ENCODE assay signal across 8 cellular contexts in the genomic region with DNA sequence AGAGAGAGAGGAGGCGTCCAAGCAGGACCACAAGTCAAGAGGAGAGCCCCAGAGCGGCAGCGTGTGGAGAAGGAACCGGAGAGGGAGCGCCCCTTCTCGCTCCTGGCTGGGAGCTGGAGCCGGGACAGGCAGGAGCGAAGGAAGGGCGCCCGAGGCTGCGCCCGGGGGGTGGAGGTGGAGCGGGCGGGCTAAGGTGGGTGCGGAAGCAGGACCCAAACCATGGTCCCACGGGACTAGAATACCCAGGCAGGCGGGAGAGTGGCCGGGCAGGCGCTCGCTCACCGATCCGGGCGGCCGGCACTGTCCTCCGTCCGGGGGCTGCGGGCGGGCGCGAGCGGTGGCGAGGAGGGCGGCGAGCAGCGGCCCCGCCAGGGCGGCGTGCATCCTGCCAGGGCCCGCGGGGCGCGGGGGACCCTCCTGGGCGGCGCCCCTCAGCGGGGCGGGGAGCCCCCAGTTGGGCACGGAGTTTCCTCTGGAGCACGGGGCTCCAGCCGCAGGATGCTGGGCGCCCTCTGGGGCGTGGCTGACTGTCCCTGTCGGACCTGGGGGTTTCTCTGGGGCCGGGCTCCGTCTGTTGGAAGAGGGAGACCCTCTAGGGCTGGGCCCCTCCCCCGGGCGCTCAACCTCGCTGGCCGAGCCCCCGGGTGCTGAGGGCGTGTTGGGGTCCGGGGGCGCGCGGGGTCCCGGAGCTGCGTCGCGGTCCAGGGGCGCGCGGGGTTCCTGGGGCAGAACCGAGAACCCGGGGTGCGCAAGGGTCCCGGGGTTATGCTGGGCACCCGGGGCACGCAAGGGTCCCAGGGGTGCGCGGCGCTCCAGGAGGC. TPM values are rescaled to one million over a fixed set of nuclear protein-coding genes. Genes with fewer than 3 reads are reported as not detected.
DNase-seq lines count a peak whose midpoint lies in the region; ATAC-seq and TF ChIP-seq lines count a peak whose summit lies in the region.

No MANE protein-coding gene starts in this region.

- H3K27me3 Mint-ChIP-seq in nephron (ENCODE audit: low read depth), result peaks cover 76% of the 10 kb centered on the region

- H3K27ac ChIP-seq in KMS-11, result no peak overlapping the region
- H3K27ac ChIP-seq in esophagus muscularis mucosa (replicated peaks in 1 of 4), result peak overlapping the region; percentile 84 to 87 (median 86)
- H3K27ac ChIP-seq in Karpas-422 (ENCODE audit: low read length), result no peak overlapping the region

- H3K4me3 ChIP-seq in KMS-11 (IDR thresholded peaks at IDR 0.05; ENCODE audit: insufficient read depth, low read depth, low read length), result no peak overlapping the region
- peak overlapping the region; percentile 62 to 90 (median 82) for H3K4me3 ChIP-seq in esophagus muscularis mucosa
- H3K4me3 ChIP-seq in Karpas-422 (ENCODE audit: low read length), result no peak overlapping the region

- TF ChIP-seq CTCF in KMS-11 (conservative IDR thresholded peaks at IDR 0.05; ENCODE audit: low read depth, low read length) (no peak), esophagus muscularis mucosa (IDR thresholded peaks at IDR 0.05) (no peak), nephron (IDR thresholded peaks at IDR 0.05; ENCODE audit: unreplicated experiment in 3 of 3) (no peak)

- peaks cover 49% of the 10 kb centered on the region for H3K4me1 Mint-ChIP-seq in nephron

- H4K20me1 ChIP-seq in KMS-11 (ENCODE audit: insufficient read depth) (no peaks in the 10 kb centered on the region), Karpas-422 (ENCODE audit: insufficient read depth, low read depth, low read length) (no peaks in the 10 kb centered on the region)

- H2AFZ ChIP-seq in KMS-11 (ENCODE audit: low read depth) (peak overlapping the region; percentile 61), Karpas-422 (ENCODE audit: low read length) (no peak overlapping the region)

- no peak for TF ChIP-seq POLR2A in esophagus muscularis mucosa (IDR thresholded peaks at IDR 0.05; ENCODE audit: low read depth)

- 7% methylated on average over 20 of the region's 80 CpGs for WGBS in esophagus muscularis mucosa

- H3K9ac ChIP-seq in KMS-11 (no peak overlapping the region; the same call in 1 of the 2 replicates), Karpas-422 (ENCODE audit: low read length) (no peak overlapping the region)

- no peak for ATAC-seq in HG03280 (IDR thresholded peaks at IDR 0.05; ENCODE audit: unreplicated experiment)

- H3K36me3 ChIP-seq in KMS-11 (ENCODE audit: insufficient read depth) (no peaks in the 10 kb centered on the region), esophagus muscularis mucosa (peaks cover 0 to 7% (median 0%) of the 10 kb centered on the region in 4 donors), Karpas-422 (ENCODE audit: insufficient read depth, low read length) (no peaks in the 10 kb centered on the region)

- H3K4me3 Mint-ChIP-seq in nephron, result peak overlapping the region; percentile 93 to 98 (median 94)

- H3K9me3 ChIP-seq in esophagus muscularis mucosa (no peaks in the 10 kb centered on the region), Karpas-422 (ENCODE audit: low read length) (no peaks in the 10 kb centered on the region)

- intact Hi-C loops in esophagus muscularis mucosa (cut with DNase I), result loop anchor here (5.0 kb wide), 2 partner anchors 66 to 259 kb away; no protein-coding TSS in a partner anchor

- H3K4me1 ChIP-seq in KMS-11 (ENCODE audit: low read depth, poor library complexity, severe bottlenecking) (no peaks in the 10 kb centered on the region), esophagus muscularis mucosa (peaks cover 9 to 60% (median 50%) of the 10 kb centered on the region in 4 donors), Karpas-422 (ENCODE audit: low read length) (no peaks in the 10 kb centered on the region)

- H3K9me2 ChIP-seq in Karpas-422 (replicated peaks; ENCODE audit: insufficient read depth, low read length), result no peaks in the 10 kb centered on the region

- H3K27ac Mint-ChIP-seq in nephron, result peak overlapping the region; percentile 54 to 95 (median 86)

- no peaks in the 10 kb centered on the region for H3K9me3 Mint-ChIP-seq in nephron

- TF ChIP-seq EP300 in esophagus muscularis mucosa (IDR thresholded peaks at IDR 0.05), result no peak

- DNase-seq in AG08395 (ENCODE audit: low spot score), result peak; percentile 18
- DNase-seq in esophagus muscularis mucosa (ENCODE audit: extremely low spot score), result no peak
- DNase-seq in Karpas-422, result no peak
- no peak for DNase-seq in NK-92 (lab: John Stamatoyannopoulos, UW; ENCODE audit: unreplicated experiment)
- no peak for DNase-seq in stimulated activated CD4-positive, alpha-beta T cell treated with anti-CD3 and anti-CD28 coated beads, Interleukin-2, amount 100 ng/mL, for 48 hours

- H3K4me2 ChIP-seq in KMS-11 (peak overlapping the region; percentile 17; the same call in 1 of the 2 replicates), Karpas-422 (ENCODE audit: low read depth, low read length, poor library complexity, severe bottlenecking) (no peak overlapping the region)

- H3K79me2 ChIP-seq in KMS-11 (ENCODE audit: insufficient read depth, low read depth) (no peaks in the 10 kb centered on the region), Karpas-422 (ENCODE audit: low read length) (no peaks in the 10 kb centered on the region)

- H3K27me3 ChIP-seq in KMS-11 (ENCODE audit: insufficient read depth, low read depth) (0 out of 2 replicates have a peak, but pooled peaks cover 5% of the 10 kb centered on the region), esophagus muscularis mucosa (peaks cover 0 to 14% (median 0%) of the 10 kb centered on the region in 4 donors), Karpas-422 (ENCODE audit: low read length) (no peaks in the 10 kb centered on the region)

- H3K36me3 Mint-ChIP-seq in nephron (ENCODE audit: low read depth), result peaks cover 15% of the 10 kb centered on the region

RNA-seq across cellular contexts. Expression of gene TRABD2B, which starts 0.6 kb away (rescaled TPM):
- 1 to 10 TPM; 4.0 to 7.6 (median 4.1) TPM for total RNA-seq in esophagus muscularis mucosa
- not detected in 2 replicates for total RNA-seq in Karpas-422 (2014; rRNA removed; shearing (Covaris generic); ENCODE audit: low replicate concordance)

Comparison
In these comparisons a context has a peak if more than half of its experiments do, and no peak if none do; other contexts are left out.
1. H3K27ac ChIP-seq: peak in esophagus muscularis mucosa (4 of 4); none in KMS-11 (single experiment) and Karpas-422 (single experiment).
2. H3K4me3 ChIP-seq: peak in esophagus muscularis mucosa (4 of 4); none in KMS-11 (single experiment) and Karpas-422 (single experiment).